Comparison of ENCODE assay signal across 11 cellular contexts in genomic region chr6:14658909-14659561, GRCh38.
DNase-seq lines count a peak whose midpoint lies in the region; ATAC-seq and TF ChIP-seq lines count a peak whose summit lies in the region.
"Had no signal": no experiment of that assay in that cellular context is flagged by ENCODE, and none has a peak within 500 bp of the region (broad histone marks: within the 10 kb centered on the region; RNA-seq: fewer than 3 reads in every experiment).

No MANE protein-coding gene starts in this region.

- H3K4me2 ChIP-seq in mammary epithelial cell (ENCODE audit: insufficient read depth, low read depth, low read length): no peak overlapping the region

- no peaks in the 10 kb centered on the region for H3K4me1 ChIP-seq in mammary epithelial cell (ENCODE audit: insufficient read depth, low read length)

- H3K79me2 ChIP-seq in mammary epithelial cell (ENCODE audit: insufficient read depth, low read length): no peaks in the 10 kb centered on the region

- 85% methylated on average over 4 of the region's 6 CpGs for whole genome bisulfite sequencing in mammary epithelial cell (ENCODE audit: low coverage, missing lambda C conversion rate)

- H3K9me3 ChIP-seq in mammary epithelial cell (replicated peaks; ENCODE audit: insufficient read depth, low read length): no peaks in the 10 kb centered on the region
- H3K9me3 ChIP-seq: tibial nerve had no signal

- H2AFZ ChIP-seq in mammary epithelial cell (ENCODE audit: low read depth, low read length): no peak overlapping the region

- no peak overlapping the region for H3K27ac ChIP-seq in mammary epithelial cell (ENCODE audit: insufficient read depth, low read depth, low read length)
- H3K27ac ChIP-seq: tibial nerve had no signal

- CTCF ChIA-PET in mammary epithelial cell (lab: Charles Lee; ENCODE audit: low non-redundant PET): no interaction called here

- in situ Hi-C loops in mammary epithelial cell (cut with MboI; ENCODE audit: low sequenced_read_pairs in 2 of 2): no loop called here

- no peak overlapping the region for H3K4me3 ChIP-seq in mammary epithelial cell (replicated peaks in 1 of 3; ENCODE audit: insufficient read depth in 1 of 3, low read depth in 2 of 3, low read length in 3 of 3)
- H3K4me3 ChIP-seq: tibial nerve had no signal

- peaks cover 3% of the 10 kb centered on the region for H3K9me3 Mint-ChIP-seq in activated CD4-positive, alpha-beta T cell treated with anti-CD3 and anti-CD28 coated beads, Interleukin-2, amount 10 ng/mL, durations not matched to agents 24 days and 14 days
- no peaks in the 10 kb centered on the region for H3K9me3 Mint-ChIP-seq in stimulated activated memory B cell treated with anti-CD40 and anti-IgM and Interleukin-4, amounts not matched to agents 10 μg/mL and 1 μg/mL and 100 μg/mL, for 72 hours

- dilution Hi-C loops in mammary epithelial cell (cut with HindIII; ENCODE audit: low sequenced_read_pairs): no loop called here

- H3K27ac Mint-ChIP-seq in activated CD4-positive, alpha-beta T cell treated with anti-CD3 and anti-CD28 coated beads, Interleukin-2, amount 10 ng/mL, durations not matched to agents 24 days and 14 days: peak overlapping the region; percentile 6
- H3K27ac Mint-ChIP-seq in stimulated activated memory B cell treated with anti-CD40 and anti-IgM and Interleukin-4, amounts not matched to agents 10 μg/mL and 1 μg/mL and 100 μg/mL, for 72 hours: no peak overlapping the region

- no peak for TF ChIP-seq CTCF in mammary epithelial cell (conservative IDR thresholded peaks at IDR 0.05 in 1 of 2, IDR thresholded peaks at IDR 0.05 in 1 of 2; ENCODE audit: extremely low read depth in 1 of 2, insufficient read depth in 1 of 2, low read depth in 1 of 2, low read length in 2 of 2)

- no peaks in the 10 kb centered on the region for H3K36me3 Mint-ChIP-seq in activated CD4-positive, alpha-beta T cell treated with anti-CD3 and anti-CD28 coated beads, Interleukin-2, amount 10 ng/mL, durations not matched to agents 24 days and 14 days (ENCODE audit: low read depth)
- H3K36me3 Mint-ChIP-seq in stimulated activated memory B cell treated with anti-CD40 and anti-IgM and Interleukin-4, amounts not matched to agents 10 μg/mL and 1 μg/mL and 100 μg/mL, for 72 hours: no peaks in the 10 kb centered on the region

- H3K4me3 Mint-ChIP-seq in activated CD4-positive, alpha-beta T cell treated with anti-CD3 and anti-CD28 coated beads, Interleukin-2, amount 10 ng/mL, durations not matched to agents 24 days and 14 days: no peak overlapping the region
- H3K4me3 Mint-ChIP-seq in stimulated activated memory B cell treated with anti-CD40 and anti-IgM and Interleukin-4, amounts not matched to agents 10 μg/mL and 1 μg/mL and 100 μg/mL, for 72 hours: no peak overlapping the region

- DNase-seq in activated CD4-positive, alpha-beta T cell treated with anti-CD3 and anti-CD28 coated beads, Interleukin-2, amount 10 ng/mL, durations not matched to agents 24 days and 14 days: no peak
- no peak for DNase-seq in activated CD4-positive, alpha-beta T cell treated with anti-CD3 and anti-CD28 coated beads, Interleukin-2, amount 50 U/mL, for 1 hour
- DNase-seq in NOMO-1 treated with dmso at 0.1 percent for 144 hours (lab: John Stamatoyannopoulos, UW; ENCODE audit: unreplicated experiment): peak; percentile 56
- DNase-seq in mammary epithelial cell: peak; percentile 60
- no peak for DNase-seq in stimulated activated CD4-positive, alpha-beta T cell treated with anti-CD3 and anti-CD28 coated beads, Interleukin-4, amount 100 ng/mL, for 4 hours
- DNase-seq: activated CD4-positive, alpha-beta T cell treated with anti-CD3 and anti-CD28 coated beads for 1 hour; stimulated activated CD4-positive, alpha-beta T cell treated with anti-CD3 and anti-CD28 coated beads, Interleukin-2, amount 100 ng/mL, for 48 hours had no signal

- no peak overlapping the region for H3K9ac ChIP-seq in mammary epithelial cell (ENCODE audit: insufficient read depth, low read length)

- H3K27me3 Mint-ChIP-seq in activated CD4-positive, alpha-beta T cell treated with anti-CD3 and anti-CD28 coated beads, Interleukin-2, amount 10 ng/mL, durations not matched to agents 24 days and 14 days: peaks cover 8% of the 10 kb centered on the region
- H3K27me3 Mint-ChIP-seq in stimulated activated memory B cell treated with anti-CD40 and anti-IgM and Interleukin-4, amounts not matched to agents 10 μg/mL and 1 μg/mL and 100 μg/mL, for 72 hours: no peaks in the 10 kb centered on the region

- no peaks in the 10 kb centered on the region for H4K20me1 ChIP-seq in mammary epithelial cell (ENCODE audit: insufficient read depth, low read length)

- H3K27me3 ChIP-seq in mammary epithelial cell (ENCODE audit: insufficient read depth, low read length): peaks cover 2% of the 10 kb centered on the region
- H3K27me3 ChIP-seq: tibial nerve had no signal

- H3K36me3 ChIP-seq in mammary epithelial cell (ENCODE audit: insufficient read depth, low read length): no peaks in the 10 kb centered on the region
- H3K36me3 ChIP-seq: tibial nerve had no signal

- peak; percentile 12 for ATAC-seq in stimulated activated memory B cell treated with anti-CD40 and anti-IgM and Interleukin-4, amounts not matched to agents 10 μg/mL and 1 μg/mL and 100 μg/mL, for 72 hours
- ATAC-seq in GM21515 (IDR thresholded peaks at IDR 0.05; ENCODE audit: unreplicated experiment) (no peak), HG03097 (IDR thresholded peaks at IDR 0.05; ENCODE audit: low FRiP score, unreplicated experiment) (no peak)

- no TSS peak for BruUV-seq in mammary epithelial cell (replicated peaks; lab: Mats Ljungman, UMichigan)

- peaks cover 41% of the 10 kb centered on the region for H3K4me1 Mint-ChIP-seq in activated CD4-positive, alpha-beta T cell treated with anti-CD3 and anti-CD28 coated beads, Interleukin-2, amount 10 ng/mL, durations not matched to agents 24 days and 14 days
- peaks cover 38% of the 10 kb centered on the region for H3K4me1 Mint-ChIP-seq in stimulated activated memory B cell treated with anti-CD40 and anti-IgM and Interleukin-4, amounts not matched to agents 10 μg/mL and 1 μg/mL and 100 μg/mL, for 72 hours

- intact Hi-C loops in activated CD4-positive, alpha-beta T cell treated with anti-CD3 and anti-CD28 coated beads, Interleukin-2, amount 10 ng/mL, durations not matched to agents 24 days and 14 days (cut with micrococcal nuclease): no loop called here
- intact Hi-C loops in mammary epithelial cell (cut with micrococcal nuclease): no loop called here

Comparison
In these comparisons a context has a peak if more than half of its experiments do, and no peak if none do; other contexts are left out.
1. DNase-seq: peak in NOMO-1 treated with dmso at 0.1 percent for 144 hours (single experiment) and mammary epithelial cell (single experiment); none in activated CD4-positive, alpha-beta T cell treated with anti-CD3 and anti-CD28 coated beads, Interleukin-2, amount 10 ng/mL, durations not matched to agents 24 days and 14 days (single experiment), activated CD4-positive, alpha-beta T cell treated with anti-CD3 and anti-CD28 coated beads, Interleukin-2, amount 50 U/mL, for 1 hour (single experiment) and stimulated activated CD4-positive, alpha-beta T cell treated with anti-CD3 and anti-CD28 coated beads, Interleukin-4, amount 100 ng/mL, for 4 hours (0 of 2).